In genomic region chrX:36753602-36754001, GRCh38 we compare ENCODE assay signal across 34 cellular contexts.
"Had no signal": no experiment of that assay in that cellular context is flagged by ENCODE, and none has a peak within 500 bp of the region (broad histone marks: within the 10 kb centered on the region; RNA-seq: fewer than 3 reads in every experiment).

No MANE protein-coding gene starts in this region.

- H3K9ac ChIP-seq: KMS-11 had no signal

- H3K27me3 ChIP-seq: MG63 had no signal

- H3K4me2 ChIP-seq: KMS-11 had no signal

- H3K27ac ChIP-seq: KMS-11 had no signal

- H3K9me3 ChIP-seq: MG63 had no signal

- H3K36me3 ChIP-seq: MG63 had no signal

- DNase-seq: Karpas-422, Kasumi-1, KG1, MG63, MM.1S, MV-4-11, NCI-H1048, NCI-H1092, NCI-H1092 treated with DMSO at 0.1 percent for 48 hours, NCI-H1105, NCI-H1105 treated with DMSO at 0.1 percent for 48 hours, NCI-H1417, NCI-H1417 treated with DMSO at 0.1 percent for 48 hours, NCI-H1436, NCI-H1436 treated with DMSO at 0.1 percent for 48 hours, NCI-H146, NCI-H1694, NCI-H1694 treated with DMSO at 0.1 percent for 48 hours, NCI-H187, NCI-H187 treated with DMSO at 0.1 percent for 48 hours, NCI-H1930, NCI-H2029, NCI-H2029 treated with DMSO at 0.1 percent for 48 hours, NCI-H2081, NCI-H2081 treated with DMSO at 0.1 percent for 48 hours, NCI-H2107, NCI-H2171, NCI-H2171 treated with DMSO at 0.1 percent for 48 hours, NCI-H2227 treated with DMSO at 0.1 percent for 48 hours, NCI-H226, NCI-H345, NCI-H446, NCI-H446 treated with DMSO at 0.1 percent for 48 hours had no signal

- H3K4me3 ChIP-seq: MG63 had no signal
